Comparison of ENCODE assay signal across 24 cellular contexts in genomic region chr9:30484690-30485089, GRCh38.
"Had no signal": no experiment of that assay in that cellular context is flagged by ENCODE, and none has a peak within 500 bp of the region (broad histone marks: within the 10 kb centered on the region; RNA-seq: fewer than 3 reads in every experiment).

No MANE protein-coding gene starts in this region.

- H3K27me3 ChIP-seq: colonic mucosa, dorsolateral prefrontal cortex, esophagus muscularis mucosa, esophagus squamous epithelium, foreskin keratinocyte, gastrocnemius medialis, gastroesophageal sphincter, heart left ventricle, heart right ventricle had no signal

- H3K4me1 ChIP-seq: colonic mucosa, esophagus muscularis mucosa, esophagus squamous epithelium, foreskin keratinocyte, gastrocnemius medialis, gastroesophageal sphincter, heart left ventricle, heart right ventricle had no signal

- H3K36me3 ChIP-seq: colonic mucosa, esophagus muscularis mucosa, esophagus squamous epithelium, gastrocnemius medialis, gastroesophageal sphincter, heart left ventricle, heart right ventricle had no signal

- H3K9me3 ChIP-seq: colonic mucosa, esophagus muscularis mucosa, esophagus squamous epithelium, gastrocnemius medialis, gastroesophageal sphincter, heart right ventricle had no signal

- H3K27ac ChIP-seq: colonic mucosa, coronary artery, dorsolateral prefrontal cortex, epithelial cell of prostate, esophagus muscularis mucosa, esophagus squamous epithelium, foreskin keratinocyte, gastrocnemius medialis, gastroesophageal sphincter, heart left ventricle, heart right ventricle had no signal

- H3K4me3 ChIP-seq: colonic mucosa, coronary artery, dorsolateral prefrontal cortex, esophagus muscularis mucosa, esophagus squamous epithelium, gastrocnemius medialis, gastroesophageal sphincter, heart left ventricle, heart right ventricle had no signal

- ATAC-seq: effector memory CD8-positive, alpha-beta T cell; esophagus mucosa; foreskin keratinocyte; gastrocnemius medialis; gastroesophageal sphincter; heart left ventricle; heart right ventricle had no signal

- DNase-seq: colonic mucosa; cortex of kidney; dermis blood vessel endothelial cell; dorsolateral prefrontal cortex; effector CD4-positive, alpha-beta T cell; effector CD8-positive, alpha-beta T cell; effector memory CD4-positive, alpha-beta T cell; effector memory CD8-positive, alpha-beta T cell; endodermal cell; erythroblast; esophagus squamous epithelium; foreskin fibroblast; foreskin keratinocyte; foreskin melanocyte; gastrocnemius medialis; glutamatergic neuron; head of caudate nucleus; heart left ventricle; heart right ventricle had no signal
